ENCODE assay signal across 20 cellular contexts in genomic region chr5:14813747-14814146, GRCh38.
"Had no signal": no experiment of that assay in that cellular context is flagged by ENCODE, and none has a peak within 500 bp of the region (broad histone marks: within the 10 kb centered on the region; RNA-seq: fewer than 3 reads in every experiment).

No MANE protein-coding gene starts in this region.

- H3K4me2 ChIP-seq: neural progenitor cell had no signal

- ATAC-seq: left lobe of liver, mucosa of descending colon had no signal

- H3K27ac Mint-ChIP-seq: activated CD4-positive, alpha-beta T cell treated with anti-CD3 and anti-CD28 coated beads, Interleukin-2, amount 10 ng/mL, durations not matched to agents 24 days and 14 days; activated naive CD8-positive, alpha-beta T cell treated with anti-CD3 and anti-CD28 coated beads for 36 hours; neural progenitor cell had no signal

- DNase-seq: activated CD4-positive, alpha-beta T cell treated with anti-CD3 and anti-CD28 coated beads, Interleukin-2, amount 10 ng/mL, durations not matched to agents 24 days and 14 days; activated CD8-positive, alpha-beta memory T cell treated with anti-CD3 and anti-CD28 coated beads for 24 hours; activated naive CD8-positive, alpha-beta T cell treated with anti-CD3 and anti-CD28 coated beads for 36 hours; anterior cingulate cortex; dorsolateral prefrontal cortex; foreskin fibroblast; glutamatergic neuron; mammary epithelial cell; mucosa of descending colon; stimulated activated CD4-positive, alpha-beta T cell treated with anti-CD3 and anti-CD28 coated beads, Interleukin-4, amount 100 ng/mL, for 1 hour; stimulated activated CD8-positive, alpha-beta memory T cell treated with anti-CD3 and anti-CD28 coated beads, Interleukin-4, amount 100 ng/mL, for 48 hours; stomach; SW 1271; T1000; WERI-Rb-1 had no signal

- H3K27ac ChIP-seq: esophagus muscularis mucosa, neural progenitor cell, parathyroid adenoma, stomach, thoracic aorta, WERI-Rb-1 had no signal

- H3K27me3 ChIP-seq: dorsolateral prefrontal cortex, esophagus muscularis mucosa, neural progenitor cell, stomach had no signal

- H3K27me3 Mint-ChIP-seq: activated naive CD8-positive, alpha-beta T cell treated with anti-CD3 and anti-CD28 coated beads for 36 hours had no signal

- H3K36me3 ChIP-seq: esophagus muscularis mucosa, neural progenitor cell, stomach, thoracic aorta had no signal

- H3K9me3 Mint-ChIP-seq: activated CD4-positive, alpha-beta T cell treated with anti-CD3 and anti-CD28 coated beads, Interleukin-2, amount 10 ng/mL, durations not matched to agents 24 days and 14 days; activated naive CD8-positive, alpha-beta T cell treated with anti-CD3 and anti-CD28 coated beads for 36 hours; neural progenitor cell had no signal

- H3K4me3 Mint-ChIP-seq: activated CD4-positive, alpha-beta T cell treated with anti-CD3 and anti-CD28 coated beads, Interleukin-2, amount 10 ng/mL, durations not matched to agents 24 days and 14 days; activated naive CD8-positive, alpha-beta T cell treated with anti-CD3 and anti-CD28 coated beads for 36 hours; neural progenitor cell had no signal

- H3K9ac ChIP-seq: neural progenitor cell, parathyroid adenoma had no signal

- H3K9me3 ChIP-seq: mucosa of descending colon, stomach, thoracic aorta had no signal

- H3K4me3 ChIP-seq: dorsolateral prefrontal cortex, esophagus muscularis mucosa, mucosa of descending colon, neural progenitor cell, stomach, thoracic aorta had no signal

- H2AFZ ChIP-seq: neural progenitor cell, parathyroid adenoma had no signal

- H3K4me1 ChIP-seq: neural progenitor cell had no signal

- H3K4me1 Mint-ChIP-seq: neural progenitor cell had no signal

- H3K36me3 Mint-ChIP-seq: neural progenitor cell had no signal
